19 cellular contexts compared by ENCODE assay signal in the genomic region with DNA sequence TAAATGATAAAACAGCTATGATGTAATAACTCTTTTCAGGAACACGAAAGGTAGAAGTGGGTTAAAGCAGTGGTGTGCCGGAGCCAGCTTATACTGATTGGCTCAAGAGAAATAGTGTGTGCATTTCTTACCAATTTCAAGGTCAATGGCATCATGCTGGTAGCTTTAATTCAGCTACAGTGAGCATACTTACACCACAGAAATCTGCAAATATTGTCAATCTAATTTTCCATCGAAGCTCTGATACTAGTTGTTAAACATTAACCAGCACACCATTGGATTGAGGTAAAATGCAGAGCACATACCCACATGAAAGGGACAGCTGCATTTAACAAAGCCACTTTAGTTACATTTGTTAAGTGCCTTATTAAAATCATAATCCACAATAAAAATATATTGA.
"Had no signal": no experiment of that assay in that cellular context is flagged by ENCODE, and none has a peak within 500 bp of the region (broad histone marks: within the 10 kb centered on the region; RNA-seq: fewer than 3 reads in every experiment).

No MANE protein-coding gene starts in this region.

- H3K9me3 ChIP-seq: left lung, lower lobe of right lung, psoas muscle, stomach, thoracic aorta, transverse colon had no signal

- H3K9ac ChIP-seq: neural progenitor cell had no signal

- H3K27ac ChIP-seq: foreskin keratinocyte, left lung, lower lobe of right lung, neural progenitor cell, psoas muscle, thoracic aorta, transverse colon had no signal

- H3K4me3 ChIP-seq: left lung, lower lobe of right lung, neural progenitor cell, psoas muscle, stomach, thoracic aorta, transverse colon had no signal

- H3K27me3 ChIP-seq: foreskin keratinocyte, left lung, neural progenitor cell, stomach, transverse colon had no signal

- ATAC-seq: foreskin keratinocyte; left lung; natural killer cell treated with Interleukin-12 subunit alpha and Interleukin-12 subunit beta and Interleukin-15 and Interleukin-18, amount 100 ng/mL, for 72 hours; psoas muscle had no signal

- DNase-seq: cerebellar nuclear complex; dermis blood vessel endothelial cell; erythroblast; foreskin keratinocyte; hippocampal formation; kidney glomerular epithelial cell; left lung; lower lobe of right lung; nucleus accumbens; small intestine; stimulated activated CD4-positive, alpha-beta T cell treated with anti-CD3 and anti-CD28 coated beads, Interleukin-12 subunit alpha, Interleukin-12 subunit beta, amount 100 ng/mL, for 4 hours; stimulated activated naive CD4-positive, alpha-beta T cell; stomach; substantia nigra; transverse colon had no signal

- H3K36me3 ChIP-seq: left lung, lower lobe of right lung, neural progenitor cell, stomach, thoracic aorta, transverse colon had no signal

- H2AFZ ChIP-seq: neural progenitor cell had no signal

- H3K4me1 ChIP-seq: foreskin keratinocyte, left lung, lower lobe of right lung, neural progenitor cell had no signal

- H3K4me2 ChIP-seq: neural progenitor cell had no signal
